1 cellular context compared by ENCODE assay signal in genomic region chr6:89066929-89067646, GRCh38.
TF ChIP-seq lines count a peak whose summit lies in the region.

No MANE protein-coding gene starts in this region.

TF ChIP-seq in H1, 55 proteins besides CTCF, POLR2A, EP300 and RAD21:
- TF ChIP-seq USF2 (IDR thresholded peaks at IDR 0.05; ENCODE audit: low read length) (no peak), TAF1 (IDR thresholded peaks at IDR 0.05; ENCODE audit: low read depth, low read length) (no peak), SAP30 (IDR thresholded peaks at IDR 0.05; ENCODE audit: insufficient read depth, insufficient replicate concordance, low read length) (no peak), SP4 (IDR thresholded peaks at IDR 0.05; ENCODE audit: low read length) (no peak), TAF7 (optimal IDR thresholded peaks at IDR 0.05; ENCODE audit: borderline replicate concordance, low read depth, low read length) (no peak), BCL11A (IDR thresholded peaks at IDR 0.05; ENCODE audit: low read depth in 2 of 2, low read length in 2 of 2) (no peak), SIN3A (conservative IDR thresholded peaks at IDR 0.05 in 1 of 2, IDR thresholded peaks at IDR 0.05 in 1 of 2; ENCODE audit: low read depth in 1 of 2, low read length in 2 of 2) (no peak), HDAC2 (IDR thresholded peaks at IDR 0.05; ENCODE audit: borderline replicate concordance in 1 of 2, low read depth in 2 of 2, low read length in 2 of 2) (no peak), POLR2AphosphoS5 (IDR thresholded peaks at IDR 0.05; ENCODE audit: low read depth, low read length) (no peak), CBX8 (IDR thresholded peaks at IDR 0.05; ENCODE audit: borderline replicate concordance, low read depth, low read length) (no peak), HDAC6 (IDR thresholded peaks at IDR 0.05; ENCODE audit: low read depth, low read length) (no peak)
